In the genomic region with DNA sequence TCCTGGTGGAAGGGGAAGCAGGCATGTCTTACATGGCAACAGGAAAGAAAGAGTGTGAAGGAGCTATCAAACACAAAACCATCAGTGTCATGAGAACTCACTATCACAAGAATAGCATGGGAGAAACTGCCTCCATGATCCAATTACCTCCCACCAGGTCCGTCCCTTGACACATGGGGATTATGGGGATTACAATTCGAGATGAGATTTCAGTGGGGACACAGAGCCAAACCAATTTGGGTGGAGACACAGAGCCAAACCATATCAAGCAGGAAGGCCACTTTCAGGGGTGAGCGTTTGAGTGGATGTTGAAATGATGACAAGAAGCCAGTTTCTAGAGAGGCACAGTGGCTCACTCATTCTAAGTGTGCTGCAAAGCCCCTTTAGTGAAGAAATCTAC, we compare ENCODE assay signal across 15 cellular contexts.
DNase-seq lines count a peak whose midpoint lies in the region; ATAC-seq and TF ChIP-seq lines count a peak whose summit lies in the region.
"Had no signal": no experiment of that assay in that cellular context is flagged by ENCODE, and none has a peak within 500 bp of the region (broad histone marks: within the 10 kb centered on the region; RNA-seq: fewer than 3 reads in every experiment).

No MANE protein-coding gene starts in this region.

- H3K4me3 Mint-ChIP-seq in glutamatergic neuron (ENCODE audit: unreplicated experiment) = peak overlapping the region; percentile 22
- H3K4me3 Mint-ChIP-seq: B cell; CD4-positive, CD25-positive, alpha-beta regulatory T cell; CD8-positive, alpha-beta T cell; GM23338; H9 had no signal

- TF ChIP-seq CTCF in glutamatergic neuron (IDR thresholded peaks at IDR 0.05; ENCODE audit: partially characterized antibody, unreplicated experiment) = no peak

- ATAC-seq in HG03045 (IDR thresholded peaks at IDR 0.05; ENCODE audit: unreplicated experiment) = no peak
- ATAC-seq: CD8-positive, alpha-beta T cell; GM23338; HCT116 had no signal

- peaks cover 20% of the 10 kb centered on the region for H3K9me3 Mint-ChIP-seq in glutamatergic neuron (ENCODE audit: unreplicated experiment)
- H3K9me3 Mint-ChIP-seq: GM23338 had no signal

- DNase-seq in NCI-H524 (lab: John Stamatoyannopoulos, UW) (peak; percentile 86 to 93), NCI-H82 (lab: John Stamatoyannopoulos, UW) (peak; percentile 98), glutamatergic neuron (no peak), NCI-H2081 (lab: John Stamatoyannopoulos, UW) (no peak), T-helper 9 cell (no peak)
- DNase-seq: Caco-2; CD4-positive, CD25-positive, alpha-beta regulatory T cell; CD8-positive, alpha-beta T cell; DMS153; DND-41; H9 had no signal

- peaks cover 16% of the 10 kb centered on the region for H3K27me3 Mint-ChIP-seq in glutamatergic neuron (ENCODE audit: unreplicated experiment)

- H3K36me3 Mint-ChIP-seq in glutamatergic neuron (ENCODE audit: unreplicated experiment) = peaks cover 6% of the 10 kb centered on the region

- peaks cover 55% of the 10 kb centered on the region for H3K4me1 Mint-ChIP-seq in glutamatergic neuron (ENCODE audit: low read depth, unreplicated experiment)
- H3K4me1 Mint-ChIP-seq: B cell; CD4-positive, CD25-positive, alpha-beta regulatory T cell; GM23338 had no signal

- H3K27ac Mint-ChIP-seq in glutamatergic neuron (ENCODE audit: unreplicated experiment) = peak overlapping the region; percentile 94
- H3K27ac Mint-ChIP-seq: B cell; CD4-positive, CD25-positive, alpha-beta regulatory T cell; CD8-positive, alpha-beta T cell; GM23338; H9 had no signal

Comparison
In these comparisons a context has a peak if more than half of its experiments do, and no peak if none do; other contexts are left out.
1. DNase-seq: peak in NCI-H524 (2 of 2) and NCI-H82 (single experiment); none in glutamatergic neuron (single experiment), NCI-H2081 (0 of 2) and T-helper 9 cell (single experiment).